Comparison of ENCODE assay signal across 24 cellular contexts in the genomic region with DNA sequence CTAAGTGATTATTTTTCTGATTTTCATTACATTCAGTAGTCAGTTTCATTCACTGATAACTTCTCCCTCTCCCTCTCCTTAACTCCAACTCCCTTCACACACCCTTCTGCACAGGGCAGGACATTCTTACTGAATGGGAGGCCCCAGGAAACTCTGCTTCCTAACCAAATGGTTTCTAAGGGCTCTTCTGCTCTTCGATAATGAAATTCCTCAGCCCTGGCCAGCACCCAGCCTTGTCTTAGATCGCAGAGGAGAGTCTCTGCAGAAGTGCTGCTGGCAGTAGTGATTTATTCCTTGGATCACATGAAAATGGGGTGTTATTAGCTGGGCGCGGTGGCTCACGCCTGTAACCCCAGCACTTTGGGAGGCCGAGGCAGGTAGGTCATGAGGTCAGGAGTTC. TPM values are rescaled to one million over a fixed set of nuclear protein-coding genes. Genes with fewer than 3 reads are reported as not detected.
A peak's percentile ranks its signal among the peaks of the same experiment; 100 is the strongest.
DNase-seq lines count a peak whose midpoint lies in the region; ATAC-seq and TF ChIP-seq lines count a peak whose summit lies in the region.
"Had no signal": no experiment of that assay in that cellular context is flagged by ENCODE, and none has a peak within 500 bp of the region (broad histone marks: within the 10 kb centered on the region; RNA-seq: fewer than 3 reads in every experiment).

No MANE protein-coding gene starts in this region.

- H3K9me2 ChIP-seq in DOHH2 (replicated peaks; ENCODE audit: control insufficient read depth, low read length): no peaks in the 10 kb centered on the region

- H3K27me3 Mint-ChIP-seq in activated B cell treated with CpG ODN at 0.5 μM for 24 hours: no peaks in the 10 kb centered on the region

- H3K4me3 ChIP-seq in DOHH2 (ENCODE audit: low read length): no peak overlapping the region
- no peak overlapping the region for H3K4me3 ChIP-seq in fibroblast of pulmonary artery (replicated peaks; ENCODE audit: low read depth, low read length)
- H3K4me3 ChIP-seq in osteoblast (ENCODE audit: insufficient read depth, low read length): no peak overlapping the region
- H3K4me3 ChIP-seq: hepatocyte, K562, pancreas, SJSA1, skin epidermis, tibial nerve had no signal

- no peak overlapping the region for H3K4me3 Mint-ChIP-seq in activated B cell treated with CpG ODN at 0.5 μM for 24 hours
- H3K4me3 Mint-ChIP-seq: activated naive CD4-positive, alpha-beta T cell treated with anti-CD3 and anti-CD28 coated beads for 36 hours; T-helper 2 cell treated with Interferon-gamma antibody and Interleukin-4, amounts not matched to agents 5 μg/mL and 100 μg/mL, for 36 hours had no signal

- H4K20me1 ChIP-seq in DOHH2 (ENCODE audit: control insufficient read depth, insufficient read depth, low read depth, low read length) (no peaks in the 10 kb centered on the region), osteoblast (ENCODE audit: insufficient read depth, low read length) (peaks cover 11% of the 10 kb centered on the region)

- H3F3A ChIP-seq in DOHH2 (ENCODE audit: control insufficient read depth, insufficient read depth): peaks cover 10% of the 10 kb centered on the region; the same call in 1 of the 2 replicates

- H3K36me3 ChIP-seq in DOHH2 (ENCODE audit: control insufficient read depth, low read length) (peaks cover 4% of the 10 kb centered on the region; the same call in 1 of the 2 replicates), osteoblast (ENCODE audit: insufficient read depth, low read length) (peaks cover 8% of the 10 kb centered on the region)
- H3K36me3 ChIP-seq: pancreas had no signal

- peak overlapping the region; percentile 66 for H3K27ac Mint-ChIP-seq in activated B cell treated with CpG ODN at 0.5 μM for 24 hours
- H3K27ac Mint-ChIP-seq: activated naive CD4-positive, alpha-beta T cell treated with anti-CD3 and anti-CD28 coated beads for 36 hours; T-helper 2 cell treated with Interferon-gamma antibody and Interleukin-4, amounts not matched to agents 5 μg/mL and 100 μg/mL, for 36 hours had no signal

- H3K27ac ChIP-seq in DOHH2 (ENCODE audit: low read depth, low read length) (peak overlapping the region; percentile 23), osteoblast (ENCODE audit: low read depth, low read length) (peak overlapping the region; percentile 33)
- H3K27ac ChIP-seq: C4-2B, hepatocyte, HL-60, pancreas, SJSA1 had no signal

- H3K27me3 ChIP-seq in DOHH2 (ENCODE audit: control insufficient read depth, low read length) (no peaks in the 10 kb centered on the region), osteoblast (ENCODE audit: insufficient read depth, low read length) (no peaks in the 10 kb centered on the region)
- H3K27me3 ChIP-seq: hepatocyte, pancreas, SJSA1, tibial nerve had no signal

- no peaks in the 10 kb centered on the region for H3K9me3 Mint-ChIP-seq in activated B cell treated with CpG ODN at 0.5 μM for 24 hours
- H3K9me3 Mint-ChIP-seq: activated naive CD4-positive, alpha-beta T cell treated with anti-CD3 and anti-CD28 coated beads for 36 hours; T-helper 2 cell treated with Interferon-gamma antibody and Interleukin-4, amounts not matched to agents 5 μg/mL and 100 μg/mL, for 36 hours had no signal

- peaks cover 40% of the 10 kb centered on the region for H3K4me1 ChIP-seq in DOHH2 (ENCODE audit: control insufficient read depth, low read length)
- H3K4me1 ChIP-seq in osteoblast (ENCODE audit: insufficient read depth, low read length): peaks cover 31% of the 10 kb centered on the region

- no peak for ATAC-seq in activated B cell treated with CpG ODN at 0.5 μM for 24 hours (ENCODE audit: low read depth)
- no peak for ATAC-seq in GM21737 (IDR thresholded peaks at IDR 0.05; ENCODE audit: unreplicated experiment)
- ATAC-seq: K562, pancreas had no signal

- H3K79me2 ChIP-seq in DOHH2 (ENCODE audit: control insufficient read depth, low read length) (peaks cover 61% of the 10 kb centered on the region), osteoblast (ENCODE audit: insufficient read depth, low read length) (peaks cover 84% of the 10 kb centered on the region)

- peak overlapping the region; percentile 48 for H3K4me2 ChIP-seq in DOHH2 (ENCODE audit: low read length)
- no peak overlapping the region for H3K4me2 ChIP-seq in osteoblast (ENCODE audit: insufficient read depth, low read length)
- H3K4me2 ChIP-seq: hepatocyte had no signal

- H3K4me1 Mint-ChIP-seq in activated B cell treated with CpG ODN at 0.5 μM for 24 hours: peaks cover 64% of the 10 kb centered on the region

- DNase-seq in activated B cell treated with CpG ODN at 0.5 μM for 24 hours: no peak
- peak; percentile 73 for DNase-seq in fibroblast of pulmonary artery (ENCODE audit: low read depth)
- DNase-seq in osteoblast (ENCODE audit: insufficient read length, low spot score, missing footprints): peak; percentile 30
- DNase-seq in HuH-7.5 (ENCODE audit: low spot score): no peak
- no peak for DNase-seq in DMS53 (lab: John Stamatoyannopoulos, UW)
- DNase-seq: activated naive CD4-positive, alpha-beta T cell treated with anti-CD3 and anti-CD28 coated beads for 36 hours; DMS79; kidney; MV-4-11; NCI-H2029; NCI-H524 treated with DMSO at 0.1 percent for 48 hours; OCI-M1; pancreas; stimulated activated CD4-positive, alpha-beta T cell treated with anti-CD3 and anti-CD28 coated beads, Interleukin-4, amount 100 ng/mL, for 24 hours had no signal

- H2AFZ ChIP-seq in osteoblast (ENCODE audit: low read length): no peak overlapping the region
- H2AFZ ChIP-seq: hepatocyte had no signal

- H3K9me3 ChIP-seq in DOHH2 (ENCODE audit: control insufficient read depth, insufficient read depth, low read length) (no peaks in the 10 kb centered on the region), osteoblast (ENCODE audit: low read depth, low read length) (no peaks in the 10 kb centered on the region)
- H3K9me3 ChIP-seq: pancreas, SJSA1, tibial nerve had no signal

- TF ChIP-seq CTCF in DOHH2 (IDR thresholded peaks at IDR 0.05; ENCODE audit: low read depth, low read length, poor library complexity, severe bottlenecking) (no peak), activated B cell treated with CpG ODN at 0.5 μM for 24 hours (IDR thresholded peaks at IDR 0.05) (no peak), fibroblast of pulmonary artery (IDR thresholded peaks at IDR 0.05; ENCODE audit: low read length, missing control alignments) (no peak), osteoblast (IDR thresholded peaks at IDR 0.05; ENCODE audit: extremely low read depth, low read depth, low read length) (no peak)

- peaks cover 33% of the 10 kb centered on the region for H3K36me3 Mint-ChIP-seq in activated B cell treated with CpG ODN at 0.5 μM for 24 hours (ENCODE audit: low read depth)

- CTCF ChIA-PET in activated B cell treated with CpG ODN at 0.5 μM for 24 hours (lab: Charles Lee): no interaction called here

- intact Hi-C loops in activated B cell treated with CpG ODN at 0.5 μM for 24 hours (cut with micrococcal nuclease): no loop called here

- POLR2A ChIA-PET in activated B cell treated with CpG ODN at 0.5 μM for 24 hours (lab: Charles Lee): no interaction called here

RNA-seq across cellular contexts. Expression of gene PLEKHM2, which starts 16.4 kb away (rescaled TPM):
- total RNA-seq in activated B cell treated with CpG ODN at 0.5 μM for 24 hours (100 and 105 TPM in 2 replicates), osteoblast (123 and 132 TPM in 2 replicates)

RNA-seq across cellular contexts. Expression of gene SLC25A34, which starts 35.5 kb away (rescaled TPM):
- total RNA-seq in activated B cell treated with CpG ODN at 0.5 μM for 24 hours (3.8 and 5.8 TPM in 2 replicates), osteoblast (1.4 and 1.5 TPM in 2 replicates)

RNA-seq across cellular contexts. Expression of gene TMEM82, which starts 41.8 kb away (rescaled TPM):
- total RNA-seq in activated B cell treated with CpG ODN at 0.5 μM for 24 hours: not detected in 2 replicates
- total RNA-seq in osteoblast: not detected in 2 replicates
- total RNA-seq: activated naive CD4-positive, alpha-beta T cell treated with anti-CD3 and anti-CD28 coated beads for 36 hours; K562; pancreas; SJSA1; tibial nerve had no signal

RNA-seq across cellular contexts. Expression of gene FBLIM1, which starts 58.1 kb away (rescaled TPM):
- total RNA-seq in activated B cell treated with CpG ODN at 0.5 μM for 24 hours: 0.15 TPM in 1 of 2 replicates, not detected in the other
- 108 and 121 TPM in 2 replicates for total RNA-seq in osteoblast
- total RNA-seq: activated naive CD4-positive, alpha-beta T cell treated with anti-CD3 and anti-CD28 coated beads for 36 hours had no signal

Comparison
In these comparisons a context has a peak if more than half of its experiments do, and no peak if none do; other contexts are left out.
1. DNase-seq: peak in fibroblast of pulmonary artery (single experiment) and osteoblast (single experiment); none in activated B cell treated with CpG ODN at 0.5 μM for 24 hours (single experiment), HuH-7.5 (single experiment) and DMS53 (single experiment).